ENCODE assay signal across 1 cellular context in genomic region chr7:129952653-129953560, GRCh38.
TF ChIP-seq lines count a peak whose summit lies in the region.

TSS of gene UBE2H (minus strand) at chr7:129952960. CDS start at chr7:129952555, 405 bp downstream.

TF ChIP-seq in HepG2, 621 proteins besides CTCF, POLR2A, EP300 and RAD21 (continued from another document and continues in another):
- TF ChIP-seq E2F5 (CRISPR knock-in tag; conservative IDR thresholded peaks at IDR 0.05): no peak
- no peak for TF ChIP-seq CHD4 (IDR thresholded peaks at IDR 0.05; ENCODE audit: borderline replicate concordance, low read length)
- no peak for TF ChIP-seq MAF1 (CRISPR knock-in tag; IDR thresholded peaks at IDR 0.05; ENCODE audit: borderline replicate concordance)
- no peak for TF ChIP-seq ZFP36 (IDR thresholded peaks at IDR 0.05; ENCODE audit: borderline replicate concordance, low read depth, low read length, partially characterized antibody)
- no peak for TF ChIP-seq PBX2 (CRISPR knock-in tag; IDR thresholded peaks at IDR 0.05)
- 0 out of 2 replicates have a peak, but pooled peaks have one; percentile 20 for TF ChIP-seq KMT2B (CRISPR knock-in tag; IDR thresholded peaks at IDR 0.05)
- no peak for TF ChIP-seq ZNF660 (CRISPR knock-in tag; IDR thresholded peaks at IDR 0.05; ENCODE audit: borderline replicate concordance, low read depth)
- no peak for TF ChIP-seq ZBED4 (CRISPR knock-in tag; IDR thresholded peaks at IDR 0.05; ENCODE audit: borderline replicate concordance)
- TF ChIP-seq CENPBD1 (CRISPR knock-in tag; IDR thresholded peaks at IDR 0.05; ENCODE audit: borderline replicate concordance, low read depth): no peak
- no peak for TF ChIP-seq BRCA1 (CRISPR knock-in tag; IDR thresholded peaks at IDR 0.05)
- TF ChIP-seq ZNF747 (CRISPR knock-in tag; IDR thresholded peaks at IDR 0.05; ENCODE audit: borderline replicate concordance): no peak
- no peak for TF ChIP-seq HOXD1 (CRISPR knock-in tag; IDR thresholded peaks at IDR 0.05)
- no peak for TF ChIP-seq ZNF672 (CRISPR knock-in tag; IDR thresholded peaks at IDR 0.05)
- 0 out of 2 replicates have a peak, but pooled peaks have one; percentile 7 for TF ChIP-seq ZNF782 (CRISPR knock-in tag; IDR thresholded peaks at IDR 0.05; ENCODE audit: borderline replicate concordance)
- no peak for TF ChIP-seq ZNF570 (CRISPR knock-in tag; IDR thresholded peaks at IDR 0.05; ENCODE audit: borderline replicate concordance)
- no peak for TF ChIP-seq MXD1 (CRISPR knock-in tag; IDR thresholded peaks at IDR 0.05)
- no peak for TF ChIP-seq PRPF4 (IDR thresholded peaks at IDR 0.05; ENCODE audit: low read depth, low read length, poor library complexity, severe bottlenecking)
- no peak for TF ChIP-seq GRHL1 (CRISPR knock-in tag; conservative IDR thresholded peaks at IDR 0.05)
- peak; percentile 62; the same call in 1 of the 2 replicates for TF ChIP-seq THRA (CRISPR knock-in tag; IDR thresholded peaks at IDR 0.05; ENCODE audit: borderline replicate concordance)
- TF ChIP-seq RFX5 (IDR thresholded peaks at IDR 0.05; ENCODE audit: low read depth, low read length): peak; percentile 81; the same call in 1 of the 2 replicates
- TF ChIP-seq ZNF24 (IDR thresholded peaks at IDR 0.05): no peak
- TF ChIP-seq SOX13 (IDR thresholded peaks at IDR 0.05): no peak
- TF ChIP-seq SOX13 (CRISPR knock-in tag; conservative IDR thresholded peaks at IDR 0.05 in 1 of 2, IDR thresholded peaks at IDR 0.05 in 1 of 2): peak in 1 of 2 experiments; percentile 37; a peak in 1 of 4 replicates
- no peak for TF ChIP-seq ARHGAP35 (CRISPR knock-in tag; IDR thresholded peaks at IDR 0.05; ENCODE audit: borderline replicate concordance)
- peak; percentile 34; the same call in 1 of the 2 replicates for TF ChIP-seq KAT8 (CRISPR knock-in tag; IDR thresholded peaks at IDR 0.05)
- no peak for TF ChIP-seq ZNF333 (CRISPR knock-in tag; IDR thresholded peaks at IDR 0.05; ENCODE audit: borderline replicate concordance)
- no peak for TF ChIP-seq TRIM24 (CRISPR knock-in tag; IDR thresholded peaks at IDR 0.05)
- TF ChIP-seq ZNF468 (CRISPR knock-in tag; IDR thresholded peaks at IDR 0.05): no peak
- peak; percentile 100 for TF ChIP-seq ATF7 (IDR thresholded peaks at IDR 0.05)
- TF ChIP-seq ATF7 (CRISPR knock-in tag; IDR thresholded peaks at IDR 0.05): peak; percentile 99
- TF ChIP-seq GZF1 (CRISPR knock-in tag; IDR thresholded peaks at IDR 0.05): no peak
- TF ChIP-seq ZNF501 (CRISPR knock-in tag; IDR thresholded peaks at IDR 0.05): peak; percentile 9; the same call in 1 of the 2 replicates
- peak; percentile 26; the same call in 1 of the 2 replicates for TF ChIP-seq MXD3 (CRISPR knock-in tag; IDR thresholded peaks at IDR 0.05)
- no peak for TF ChIP-seq MLLT10 (CRISPR knock-in tag; IDR thresholded peaks at IDR 0.05)
- TF ChIP-seq NCOA5 (CRISPR knock-in tag; IDR thresholded peaks at IDR 0.05): no peak
- TF ChIP-seq ZNF563 (CRISPR knock-in tag; IDR thresholded peaks at IDR 0.05): no peak
- TF ChIP-seq ZNF280B (CRISPR knock-in tag; IDR thresholded peaks at IDR 0.05; ENCODE audit: borderline replicate concordance): no peak
- TF ChIP-seq THAP9 (CRISPR knock-in tag; IDR thresholded peaks at IDR 0.05; ENCODE audit: borderline replicate concordance): no peak; the same call in 1 of the 2 replicates
- no peak for TF ChIP-seq PAX8 (CRISPR knock-in tag; IDR thresholded peaks at IDR 0.05; ENCODE audit: borderline replicate concordance)
- TF ChIP-seq RELA (CRISPR knock-in tag; IDR thresholded peaks at IDR 0.05): no peak
- no peak for TF ChIP-seq AFF4 (CRISPR knock-in tag; IDR thresholded peaks at IDR 0.05)
- no peak for TF ChIP-seq RBM22 (optimal IDR thresholded peaks at IDR 0.05; ENCODE audit: low read length)
